In the genomic region with DNA sequence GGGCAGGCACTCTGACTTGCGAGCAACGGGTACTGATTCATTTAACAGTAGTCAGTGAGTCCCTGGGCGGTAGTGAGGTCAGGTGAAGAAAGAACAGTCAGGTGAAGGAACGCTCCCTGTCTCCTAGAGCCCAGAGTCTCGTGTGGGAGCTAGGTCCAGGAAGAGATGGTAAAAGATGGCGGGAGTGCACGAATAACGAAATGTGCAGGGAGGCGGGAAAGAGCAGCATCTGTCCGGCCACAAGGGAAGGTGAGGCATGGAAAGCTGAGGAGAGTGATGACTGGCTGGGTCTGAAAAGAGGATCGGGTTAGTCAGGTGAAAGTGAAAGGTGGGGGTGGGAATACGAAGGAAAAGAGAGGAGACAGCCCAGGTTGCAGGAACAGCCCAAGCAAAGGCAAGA, we compare ENCODE assay signal across 26 cellular contexts.
"Had no signal": no experiment of that assay in that cellular context is flagged by ENCODE, and none has a peak within 500 bp of the region (broad histone marks: within the 10 kb centered on the region; RNA-seq: fewer than 3 reads in every experiment).

No MANE protein-coding gene starts in this region.

- H3K27me3 ChIP-seq: Peyer's patch, SJCRH30 had no signal

- H3K27me3 Mint-ChIP-seq: IgD-negative memory B cell had no signal

- H3K9me3 ChIP-seq: Peyer's patch, SJCRH30 had no signal

- H3K9me3 Mint-ChIP-seq: IgD-negative memory B cell had no signal

- DNase-seq: Kasumi-1; MM.1S; NCI-H1092 treated with DMSO at 0.1 percent for 48 hours; NCI-H1436; NCI-H187; NCI-H2029; NCI-H2081 treated with DMSO at 0.1 percent for 48 hours; NCI-H2171; NCI-H226; NCI-H446; NCI-H510A; NCI-H524 treated with DMSO at 0.1 percent for 48 hours; NCI-H69; NCI-H774; NK-92 treated with Interleukin-12 subunit alpha and Interleukin-12 subunit beta, amount 100 ng/mL, for 24 hours; OCI-M1; PC-9; Peyer's patch; SHP77 treated with DMSO at 0.1 percent for 48 hours; SJCRH30 had no signal

- H2AFZ ChIP-seq: PC-9 had no signal

- H3K4me1 ChIP-seq: SJCRH30 had no signal

- H3K27ac Mint-ChIP-seq: IgD-negative memory B cell had no signal

- H3K9ac ChIP-seq: KMS-11 had no signal

- H3K27ac ChIP-seq: HL-60, KMS-11, PC-9, Peyer's patch, SJCRH30 had no signal

- H3K4me2 ChIP-seq: KMS-11, PC-9 had no signal

- ATAC-seq: K562, Right ventricle myocardium inferior, SK-N-SH treated with all-trans-retinoic acid at 6 μM for 48 hours had no signal

- H3K4me3 Mint-ChIP-seq: IgD-negative memory B cell had no signal

- H3K4me3 ChIP-seq: K562, PC-9, Peyer's patch, SJCRH30 had no signal

- H3K4me1 Mint-ChIP-seq: IgD-negative memory B cell had no signal

- H3K36me3 ChIP-seq: Peyer's patch had no signal
